ENCODE assay signal across 8 cellular contexts in genomic region chr4:183876268-183876934, GRCh38. TPM values are rescaled to one million over a fixed set of nuclear protein-coding genes. Genes with fewer than 3 reads are reported as not detected.
DNase-seq lines count a peak whose midpoint lies in the region; ATAC-seq and TF ChIP-seq lines count a peak whose summit lies in the region.

No MANE protein-coding gene starts in this region.

- H3K4me1 ChIP-seq in RWPE2 (ENCODE audit: insufficient read depth, poor library complexity, severe bottlenecking) (peaks cover 3% of the 10 kb centered on the region), sigmoid colon (peaks cover 0 to 15% (median 11%) of the 10 kb centered on the region in 4 donors), endodermal cell (ENCODE audit: control insufficient read depth, insufficient read depth, low read length) (no peaks in the 10 kb centered on the region)

- H3K27ac ChIP-seq in RWPE2 (ENCODE audit: poor library complexity, severe bottlenecking) (no peak overlapping the region), sigmoid colon (peak overlapping the region; percentile 64 to 83 (median 74)), endodermal cell (ENCODE audit: low read depth, low read length) (no peak overlapping the region)

- H3K27me3 Mint-ChIP-seq in endodermal cell (ENCODE audit: insufficient read depth) = peaks cover 5% of the 10 kb centered on the region

- H3K9me3 Mint-ChIP-seq in endodermal cell = no peaks in the 10 kb centered on the region

- H3K4me3 ChIP-seq in RWPE2 (ENCODE audit: severe bottlenecking) (peak overlapping the region; percentile 15), sigmoid colon (peak overlapping the region in 3 of 4 donors; percentile 34 to 46 (median 46)), endodermal cell (ENCODE audit: low read length) (no peak overlapping the region)

- peak; percentile 83 for ATAC-seq in RWPE2 (ENCODE audit: low read depth)
- ATAC-seq in Right ventricle myocardium inferior = peak; percentile 91
- no peak for ATAC-seq in HG02852 (IDR thresholded peaks at IDR 0.05; ENCODE audit: unreplicated experiment)
- no peak for ATAC-seq in HG02885 (IDR thresholded peaks at IDR 0.05; ENCODE audit: poor library complexity, unreplicated experiment)

- no peaks in the 10 kb centered on the region for H3K9me3 ChIP-seq in RWPE2 (ENCODE audit: severe bottlenecking)
- no peaks in the 10 kb centered on the region for H3K9me3 ChIP-seq in sigmoid colon
- H3K9me3 ChIP-seq in endodermal cell (ENCODE audit: control insufficient read depth, low read length) = no peaks in the 10 kb centered on the region

- TF ChIP-seq CTCF in RWPE2 (IDR thresholded peaks at IDR 0.05; ENCODE audit: poor library complexity, severe bottlenecking) (no peak), sigmoid colon (IDR thresholded peaks at IDR 0.05) (no peak), endodermal cell (conservative IDR thresholded peaks at IDR 0.05) (no peak)

- DNase-seq in H4 (ENCODE audit: low spot score) (peak; percentile 96), RWPE2 (ENCODE audit: low spot score) (no peak), Right ventricle myocardium inferior (ENCODE audit: missing footprints) (peak; percentile 88), sigmoid colon (peak; percentile 80), germinal center (ENCODE audit: low spot score) (no peak), endodermal cell (no peak)

- no peaks in the 10 kb centered on the region for H3K36me3 Mint-ChIP-seq in endodermal cell (ENCODE audit: low read depth)

- H3K4me1 Mint-ChIP-seq in endodermal cell = peaks cover 14% of the 10 kb centered on the region

- H3K9ac ChIP-seq in endodermal cell (ENCODE audit: extremely low read depth, low read length, poor library complexity, severe bottlenecking) = no peak overlapping the region

- no peaks in the 10 kb centered on the region for H3K36me3 ChIP-seq in RWPE2 (ENCODE audit: low read depth)
- H3K36me3 ChIP-seq in sigmoid colon = no peaks in the 10 kb centered on the region
- no peaks in the 10 kb centered on the region for H3K36me3 ChIP-seq in endodermal cell (ENCODE audit: control insufficient read depth, insufficient read depth, low read length)

- H3K27ac Mint-ChIP-seq in endodermal cell = no peak overlapping the region

- H3K27me3 ChIP-seq in RWPE2 (ENCODE audit: insufficient read depth, poor library complexity, severe bottlenecking) (no peaks in the 10 kb centered on the region), sigmoid colon (no peaks in the 10 kb centered on the region), endodermal cell (ENCODE audit: control insufficient read depth, insufficient read depth, low read length, poor library complexity, severe bottlenecking) (no peaks in the 10 kb centered on the region)

- TF ChIP-seq POLR2A in sigmoid colon (IDR thresholded peaks at IDR 0.05) = no peak

- intact Hi-C loops in Right ventricle myocardium inferior (cut with DNase I) = loop anchor here (5.0 to 10.0 kb wide), 2 partner anchors 86 to 108 kb away; no protein-coding TSS in a partner anchor
- intact Hi-C loops in sigmoid colon (cut with DNase I) = no loop called here

- peak; percentile 40 to 96 (median 88) for TF ChIP-seq EP300 in sigmoid colon (IDR thresholded peaks at IDR 0.05)

- 22 to 71% methylated on average over 18 of the region's 18 CpGs for WGBS in sigmoid colon, 2 donors
- 87 to 95% methylated on average over 12 to 18 of the region's 18 CpGs for WGBS in endodermal cell (ENCODE audit: insufficient coverage in 1 of 2, insufficient read length in 1 of 2), 2 experiments

- no peak overlapping the region for H3K4me3 Mint-ChIP-seq in endodermal cell

RNA-seq across cellular contexts. Expression of gene STOX2, which starts 28.7 kb away (rescaled TPM):
- total RNA-seq in H4 (2014; rRNA removed; shearing (Covaris generic)) = 2.4 and 5.8 TPM in 2 replicates
- total RNA-seq in Right ventricle myocardium inferior (9.9 TPM), sigmoid colon (1 to 10 TPM; 2.2 to 9.6 (median 5.7) TPM), endodermal cell (10 to 100 TPM in 1 of 2 donors, 1 to 10 TPM in 1; 8.5 to 13.1 TPM)
- polyA plus RNA-seq in sigmoid colon = under 1 TPM; under 0.01 to 0.89 (median 0.23) TPM
- polyA plus RNA-seq in endodermal cell (2013, experiment 1 of 2) = 29.3 TPM
- polyA plus RNA-seq in endodermal cell (2013, experiment 2 of 2) = 27.2 TPM

Comparison
In these comparisons a context has a peak if more than half of its experiments do, and no peak if none do; other contexts are left out.
1. DNase-seq: peak in H4 (single experiment), Right ventricle myocardium inferior (single experiment) and sigmoid colon (single experiment); none in RWPE2 (single experiment), germinal center (single experiment) and endodermal cell (single experiment).
2. ATAC-seq: peak in RWPE2 (single experiment) and Right ventricle myocardium inferior (single experiment); none in HG02852 (single experiment) and HG02885 (single experiment).
3. H3K27ac ChIP-seq: peak in sigmoid colon (4 of 4); none in RWPE2 (single experiment) and endodermal cell (single experiment).